ENCODE assay signal across 8 cellular contexts in genomic region chr2:128090909-128091690, GRCh38.
DNase-seq lines count a peak whose midpoint lies in the region; ATAC-seq lines count a peak whose summit lies in the region.

UGGT1 (plus strand) TSS chr2:128091200; CDS start chr2:128091358, 158 bp downstream.

- peak within 1 kb of the TSS; percentile 92 for H3K27ac Mint-ChIP-seq in central memory CD8-positive, alpha-beta T cell (ENCODE audit: low read depth)

- DNase-seq in AG08396 (ENCODE audit: low spot score) = peak; percentile 96
- DNase-seq in NCI-H345 treated with DMSO at 0.1 percent for 48 hours (lab: John Stamatoyannopoulos, UW; ENCODE audit: unreplicated experiment) = peak; percentile 93
- peak; percentile 77 to 88 (median 85) for DNase-seq in activated CD4-positive, CD25-positive, alpha-beta regulatory T cell (lab: John Stamatoyannopoulos, UW)
- peak; percentile 87 to 89 for DNase-seq in central memory CD8-positive, alpha-beta T cell (ENCODE audit: low spot score in 2 of 2)
- peak; percentile 98 for DNase-seq in iris pigment epithelial cell (ENCODE audit: low read depth)
- peak; percentile 89 to 90 for DNase-seq in stimulated activated CD4-positive, alpha-beta T cell treated with anti-CD3 and anti-CD28 coated beads, Interleukin-12 subunit alpha, Interleukin-12 subunit beta, amount 100 ng/mL, for 24 hours (ENCODE audit: low read depth in 2 of 2)

- ATAC-seq in GM19023 (IDR thresholded peaks at IDR 0.05; ENCODE audit: unreplicated experiment) = peak; percentile 96
- peak; percentile 93 for ATAC-seq in HG03280 (IDR thresholded peaks at IDR 0.05; ENCODE audit: unreplicated experiment)
- ATAC-seq in central memory CD8-positive, alpha-beta T cell (replicated peaks; ENCODE audit: extremely low read depth, poor library complexity, severe bottlenecking) = peak; percentile 96

- H3K4me3 Mint-ChIP-seq in central memory CD8-positive, alpha-beta T cell = peak within 1 kb of the TSS; percentile 97

- H3K4me1 Mint-ChIP-seq in central memory CD8-positive, alpha-beta T cell = peaks cover 31% of the 10 kb centered on the region

- no peaks in the 10 kb centered on the region for H3K27me3 Mint-ChIP-seq in central memory CD8-positive, alpha-beta T cell

- no peaks in the 10 kb centered on the region for H3K9me3 Mint-ChIP-seq in central memory CD8-positive, alpha-beta T cell

- peaks cover 15% of the 10 kb centered on the region for H3K36me3 Mint-ChIP-seq in central memory CD8-positive, alpha-beta T cell (ENCODE audit: insufficient read depth)

Comparison
In these comparisons a context has a peak if more than half of its experiments do, and no peak if none do; other contexts are left out.
1. Peak in every context shown above with its lines: DNase-seq and ATAC-seq.